ENCODE assay signal across 8 cellular contexts in the genomic region with DNA sequence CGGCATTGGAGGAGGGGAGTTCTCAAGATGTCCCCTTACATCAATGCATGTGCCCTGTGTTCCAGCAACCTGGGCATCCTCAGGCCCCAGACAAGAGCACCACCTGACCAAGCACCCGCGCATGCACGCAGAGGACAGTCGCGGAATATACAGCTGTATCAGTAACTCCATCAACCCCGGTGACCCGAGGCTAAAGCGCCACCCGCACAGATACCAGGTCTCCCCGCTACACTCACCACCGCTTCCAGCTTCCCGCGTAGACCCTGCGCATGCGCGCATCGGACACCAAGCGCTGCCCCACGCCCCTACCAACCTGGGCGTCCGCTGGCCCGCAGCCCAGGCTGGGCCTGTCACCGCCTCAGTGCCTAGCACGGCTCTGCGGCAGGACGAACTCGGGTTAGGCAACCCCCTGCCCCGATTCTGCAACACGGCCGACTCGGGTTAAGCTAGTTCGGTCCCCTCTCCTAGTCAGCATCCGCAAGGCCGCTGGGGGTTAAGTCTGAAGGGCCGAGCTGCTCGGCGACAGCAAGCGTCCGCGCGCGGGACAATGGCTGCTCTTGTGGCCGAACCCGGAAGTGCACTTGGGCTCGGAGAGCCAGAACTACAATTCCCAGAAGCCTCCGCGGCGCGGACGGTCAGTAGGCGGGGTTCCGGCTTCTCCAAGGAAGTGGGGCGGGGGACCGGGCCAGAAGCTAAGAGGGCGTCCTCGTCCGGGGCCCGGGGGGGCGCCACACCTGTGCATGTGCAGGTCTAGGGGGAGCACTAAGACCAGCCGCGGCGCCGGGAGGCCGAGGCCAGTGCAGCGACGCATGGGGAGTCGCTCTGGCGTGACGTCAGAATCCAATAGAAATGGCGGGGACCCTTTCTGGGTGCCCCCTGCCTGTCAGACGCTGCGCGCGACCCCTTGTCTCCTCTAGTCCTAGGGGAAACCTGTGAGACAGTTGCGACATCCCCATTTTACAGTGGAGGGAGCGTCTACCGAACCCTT. TPM values are rescaled to one million over a fixed set of nuclear protein-coding genes. Genes with fewer than 3 reads are reported as not detected.
DNase-seq lines count a peak whose midpoint lies in the region; ATAC-seq and TF ChIP-seq lines count a peak whose summit lies in the region.

A gene (minus strand): TSS at position 561 of the 988 bp plus-strand sequence. CDS start 3,188 bp downstream, outside the sequence.

- ATAC-seq in CD8-positive, alpha-beta T cell = peak; percentile 96
- ATAC-seq in GM19438 (IDR thresholded peaks at IDR 0.05; ENCODE audit: low read depth, unreplicated experiment) (peak; percentile 88), HG03571 (IDR thresholded peaks at IDR 0.05; ENCODE audit: unreplicated experiment) (peak; percentile 90), lower lobe of right lung (peak; percentile 97 to 98)

- peaks cover 9% of the 10 kb centered on the region for H3K27me3 Mint-ChIP-seq in CD8-positive, alpha-beta T cell (ENCODE audit: low read depth)
- no peaks in the 10 kb centered on the region for H3K27me3 Mint-ChIP-seq in activated CD4-positive, alpha-beta memory T cell treated with anti-CD3 and anti-CD28 coated beads, Interleukin-2, amount 10 ng/mL, durations not matched to agents 7 days and 5 days

- peak within 1 kb of the TSS; percentile 92 for H3K27ac Mint-ChIP-seq in CD8-positive, alpha-beta T cell
- peak within 1 kb of the TSS; percentile 86 for H3K27ac Mint-ChIP-seq in activated CD4-positive, alpha-beta memory T cell treated with anti-CD3 and anti-CD28 coated beads, Interleukin-2, amount 10 ng/mL, durations not matched to agents 7 days and 5 days

- CTCF ChIA-PET in CD8-positive, alpha-beta T cell (lab: Charles Lee) = interaction anchor here (2.1 kb wide), 1 partner anchor 9 kb away, joined by 8 read pairs; no protein-coding TSS in a partner anchor
- CTCF ChIA-PET in activated CD4-positive, alpha-beta memory T cell treated with anti-CD3 and anti-CD28 coated beads, Interleukin-2, amount 10 ng/mL, durations not matched to agents 7 days and 5 days (lab: Charles Lee) = interaction anchor here (0.8 to 1.4 kb wide), 4 partner anchors 10 to 832 kb away, joined by 3 to 5 read pairs (median 4); no protein-coding TSS in a partner anchor

- peak within 1 kb of the TSS; percentile 60 for H3K27ac ChIP-seq in CD8-positive, alpha-beta T cell (ENCODE audit: low read depth, low read length)
- H3K27ac ChIP-seq in lower lobe of right lung = peak within 1 kb of the TSS; percentile 88

- peak within 1 kb of the TSS; percentile 92 for H3K4me3 Mint-ChIP-seq in CD8-positive, alpha-beta T cell
- H3K4me3 Mint-ChIP-seq in activated CD4-positive, alpha-beta memory T cell treated with anti-CD3 and anti-CD28 coated beads, Interleukin-2, amount 10 ng/mL, durations not matched to agents 7 days and 5 days = peak within 1 kb of the TSS; percentile 97

- peaks cover 38% of the 10 kb centered on the region for H3K9me3 Mint-ChIP-seq in CD8-positive, alpha-beta T cell
- peaks cover 52% of the 10 kb centered on the region for H3K9me3 Mint-ChIP-seq in activated CD4-positive, alpha-beta memory T cell treated with anti-CD3 and anti-CD28 coated beads, Interleukin-2, amount 10 ng/mL, durations not matched to agents 7 days and 5 days

- peaks cover 53% of the 10 kb centered on the region for H3K36me3 Mint-ChIP-seq in CD8-positive, alpha-beta T cell
- H3K36me3 Mint-ChIP-seq in activated CD4-positive, alpha-beta memory T cell treated with anti-CD3 and anti-CD28 coated beads, Interleukin-2, amount 10 ng/mL, durations not matched to agents 7 days and 5 days (ENCODE audit: low read depth) = peaks cover 55% of the 10 kb centered on the region

- peak; percentile 35 for TF ChIP-seq CTCF in CD8-positive, alpha-beta T cell (IDR thresholded peaks at IDR 0.05)
- TF ChIP-seq CTCF in lower lobe of right lung (IDR thresholded peaks at IDR 0.05) = peak; percentile 54

- intact Hi-C loops in CD8-positive, alpha-beta T cell (cut with DNase I, micrococcal nuclease) = loop anchor here (1.0 to 5.0 kb wide), 12 partner anchors 51 to 903 kb away; a partner anchor contains a TSS
- intact Hi-C loops in lower lobe of right lung (cut with DNase I) = no loop called here

- H3K4me1 Mint-ChIP-seq in CD8-positive, alpha-beta T cell (ENCODE audit: low read depth) = peaks cover 35% of the 10 kb centered on the region
- peaks cover 35% of the 10 kb centered on the region for H3K4me1 Mint-ChIP-seq in activated CD4-positive, alpha-beta memory T cell treated with anti-CD3 and anti-CD28 coated beads, Interleukin-2, amount 10 ng/mL, durations not matched to agents 7 days and 5 days

- H3K4me1 ChIP-seq in CD8-positive, alpha-beta T cell (ENCODE audit: insufficient read depth, low read length) = peaks cover 21% of the 10 kb centered on the region
- peaks cover 19% of the 10 kb centered on the region for H3K4me1 ChIP-seq in lower lobe of right lung

- peak; percentile 89 to 98 (median 95) for DNase-seq in CD8-positive, alpha-beta T cell
- DNase-seq in NCI-H82 (lab: John Stamatoyannopoulos, UW) (peak; percentile 98), ecto neural progenitor cell (ENCODE audit: low spot score) (peak; percentile 98), lower lobe of right lung (peak; percentile 97)
- DNase-seq in activated CD4-positive, alpha-beta memory T cell treated with anti-CD3 and anti-CD28 coated beads, Interleukin-2, amount 10 ng/mL, durations not matched to agents 7 days and 5 days = peak; percentile 94
- peak; percentile 81 to 92 (median 85) for DNase-seq in stimulated activated CD4-positive, alpha-beta T cell treated with anti-CD3 and anti-CD28 coated beads, TNF-alpha, amount 100 ng/mL, for 1 hour (ENCODE audit: low read depth in 3 of 3, low spot score in 1 of 3)

- POLR2A ChIA-PET in CD8-positive, alpha-beta T cell (lab: Charles Lee) = interaction anchor here (1.2 to 2.0 kb wide), 4 partner anchors 9 to 406 kb away, joined by 3 to 5 read pairs (median 4); a partner anchor contains a TSS
- POLR2A ChIA-PET in activated CD4-positive, alpha-beta memory T cell treated with anti-CD3 and anti-CD28 coated beads, Interleukin-2, amount 10 ng/mL, durations not matched to agents 7 days and 5 days (lab: Charles Lee) = interaction anchor here (1.1 to 2.4 kb wide), 10 partner anchors 9 to 587 kb away, joined by 3 to 14 read pairs (median 6); a partner anchor contains a TSS

- H3K36me3 ChIP-seq in CD8-positive, alpha-beta T cell (ENCODE audit: insufficient read depth, low read length) = peaks cover 27% of the 10 kb centered on the region
- peaks cover 17% of the 10 kb centered on the region for H3K36me3 ChIP-seq in lower lobe of right lung

- H3K9me3 ChIP-seq in CD8-positive, alpha-beta T cell (ENCODE audit: low read length) = peaks cover 18% of the 10 kb centered on the region
- peaks cover 40% of the 10 kb centered on the region for H3K9me3 ChIP-seq in lower lobe of right lung

- H3K4me3 ChIP-seq in CD8-positive, alpha-beta T cell (ENCODE audit: low read depth, low read length) = peak within 1 kb of the TSS; percentile 90
- H3K4me3 ChIP-seq in lower lobe of right lung = peak within 1 kb of the TSS; percentile 87

- no peaks in the 10 kb centered on the region for H3K27me3 ChIP-seq in CD8-positive, alpha-beta T cell (ENCODE audit: insufficient read depth, low read length)
- peaks cover 6% of the 10 kb centered on the region for H3K27me3 ChIP-seq in lower lobe of right lung (ENCODE audit: low read depth)

RNA-seq across cellular contexts. Expression of the gene that starts here (rescaled TPM):
- total RNA-seq in CD8-positive, alpha-beta T cell = 1 to 10 TPM; 8.5 to 8.8 TPM
- 10 to 100 TPM in 1 of 2 experiments, 1 to 10 TPM in 1; 9.7 to 11.0 TPM for total RNA-seq in activated CD4-positive, alpha-beta memory T cell treated with anti-CD3 and anti-CD28 coated beads, Interleukin-2, amount 10 ng/mL, durations not matched to agents 7 days and 5 days
- total RNA-seq in lower lobe of right lung = 8.4 TPM

Comparison
In these comparisons a context has a peak if more than half of its experiments do, and no peak if none do; other contexts are left out.
1. Peak in every context shown above with its lines: DNase-seq, ATAC-seq, H3K4me3 ChIP-seq and H3K27ac ChIP-seq.